ENCODE assay signal across 8 cellular contexts in genomic region chr16:56423584-56424403, GRCh38. TPM values are rescaled to one million over a fixed set of nuclear protein-coding genes. Genes with fewer than 3 reads are reported as not detected.
DNase-seq lines count a peak whose midpoint lies in the region; ATAC-seq and TF ChIP-seq lines count a peak whose summit lies in the region.

No MANE protein-coding gene starts in this region.

- peak overlapping the region; percentile 59 for H3K27ac ChIP-seq in CD8-positive, alpha-beta T cell (ENCODE audit: low read depth, low read length)
- H3K27ac ChIP-seq in spleen = peak overlapping the region; percentile 64 to 93 (median 87)

- POLR2A ChIA-PET in CD8-positive, alpha-beta T cell (lab: Charles Lee) = interaction anchor here (0.6 kb wide), 1 partner anchor 67 kb away, joined by 3 read pairs; no protein-coding TSS in a partner anchor
- POLR2A ChIA-PET in activated CD8-positive, alpha-beta T cell treated with anti-CD3 and anti-CD28 coated beads, Interleukin-2, amount 10 ng/mL, durations not matched to agents 7 days and 5 days (lab: Charles Lee) = interaction anchor here (0.6 kb wide), 1 partner anchor 163 kb away, joined by 4 read pairs; no protein-coding TSS in a partner anchor

- no peaks in the 10 kb centered on the region for H3K27me3 ChIP-seq in CD8-positive, alpha-beta T cell (ENCODE audit: insufficient read depth, low read length)
- H3K27me3 ChIP-seq in iPS-15b (ENCODE audit: control insufficient read depth, insufficient read depth, low read length) (peaks cover 7% of the 10 kb centered on the region), spleen (replicated peaks in 1 of 7) (no peaks in the 10 kb centered on the region)

- H3K9me3 ChIP-seq in CD8-positive, alpha-beta T cell (ENCODE audit: low read length) = no peaks in the 10 kb centered on the region
- H3K9me3 ChIP-seq in iPS-15b (ENCODE audit: control insufficient read depth, insufficient read depth, low read length) = no peaks in the 10 kb centered on the region
- no peaks in the 10 kb centered on the region for H3K9me3 ChIP-seq in spleen

- no peak overlapping the region for H3K9ac ChIP-seq in iPS-15b (ENCODE audit: low read depth, low read length)

- CTCF ChIA-PET in CD8-positive, alpha-beta T cell (lab: Charles Lee) = no interaction called here
- CTCF ChIA-PET in activated CD8-positive, alpha-beta T cell treated with anti-CD3 and anti-CD28 coated beads, Interleukin-2, amount 10 ng/mL, durations not matched to agents 7 days and 5 days (lab: Charles Lee) = interaction anchor here (1.5 kb wide), 1 partner anchor 11 kb away, joined by 3 read pairs; no protein-coding TSS in a partner anchor

- peak overlapping the region; percentile 85 for H3K27ac Mint-ChIP-seq in CD8-positive, alpha-beta T cell
- peak overlapping the region; percentile 78 for H3K27ac Mint-ChIP-seq in activated CD8-positive, alpha-beta T cell treated with anti-CD3 and anti-CD28 coated beads, Interleukin-2, amount 10 ng/mL, durations not matched to agents 7 days and 5 days

- H3K4me3 ChIP-seq in CD8-positive, alpha-beta T cell (ENCODE audit: low read depth, low read length) = peak overlapping the region; percentile 62
- peak overlapping the region; percentile 55 for H3K4me3 ChIP-seq in iPS-15b (ENCODE audit: low read depth, low read length)
- H3K4me3 ChIP-seq in spleen = peak overlapping the region; percentile 75 to 92 (median 86)

- intact Hi-C loops in CD8-positive, alpha-beta T cell (cut with DNase I, micrococcal nuclease) = loop anchor here in 1 of 2 experiments (10.0 kb wide), 1 partner anchor 1311 kb away; the partner anchor contains the start of gene KATNB1
- intact Hi-C loops in spleen (cut with DNase I; ENCODE audit: low total_unique reads) = no loop called here

- peaks cover 4% of the 10 kb centered on the region for H3K36me3 Mint-ChIP-seq in CD8-positive, alpha-beta T cell
- H3K36me3 Mint-ChIP-seq in activated CD8-positive, alpha-beta T cell treated with anti-CD3 and anti-CD28 coated beads, Interleukin-2, amount 10 ng/mL, durations not matched to agents 7 days and 5 days (ENCODE audit: low read depth) = peaks cover 6% of the 10 kb centered on the region

- no peak for DNase-seq in CD8-positive, alpha-beta T cell
- no peak for DNase-seq in activated CD8-positive, alpha-beta T cell treated with anti-CD3 and anti-CD28 coated beads, Interleukin-2, amount 10 ng/mL, durations not matched to agents 7 days and 5 days
- DNase-seq in spleen = no peak
- DNase-seq in occipital lobe (lab: John Stamatoyannopoulos, UW) = no peak
- no peak for DNase-seq in NCI-H526 (lab: John Stamatoyannopoulos, UW)

- H3K4me3 Mint-ChIP-seq in CD8-positive, alpha-beta T cell = peak overlapping the region; percentile 89
- H3K4me3 Mint-ChIP-seq in activated CD8-positive, alpha-beta T cell treated with anti-CD3 and anti-CD28 coated beads, Interleukin-2, amount 10 ng/mL, durations not matched to agents 7 days and 5 days = peak overlapping the region; percentile 91

- H3K4me1 Mint-ChIP-seq in CD8-positive, alpha-beta T cell (ENCODE audit: low read depth) = peaks cover 44% of the 10 kb centered on the region
- peaks cover 45% of the 10 kb centered on the region for H3K4me1 Mint-ChIP-seq in activated CD8-positive, alpha-beta T cell treated with anti-CD3 and anti-CD28 coated beads, Interleukin-2, amount 10 ng/mL, durations not matched to agents 7 days and 5 days (ENCODE audit: low read depth)

- 14 to 24% (median 17%) methylated on average over 7 of the region's 7 CpGs for WGBS in spleen, 5 donors

- TF ChIP-seq POLR2A in spleen (IDR thresholded peaks at IDR 0.05) = peak in 1 of 3 donors; percentile 33

- H3K4me1 ChIP-seq in CD8-positive, alpha-beta T cell (ENCODE audit: insufficient read depth, low read length) = peaks cover 19% of the 10 kb centered on the region
- peaks cover 14% of the 10 kb centered on the region for H3K4me1 ChIP-seq in iPS-15b (ENCODE audit: control insufficient read depth, insufficient read depth, low read length)
- H3K4me1 ChIP-seq in spleen = peaks cover 37 to 66% (median 57%) of the 10 kb centered on the region in 6 donors

- no peak for TF ChIP-seq CTCF in CD8-positive, alpha-beta T cell (IDR thresholded peaks at IDR 0.05)
- no peak for TF ChIP-seq CTCF in spleen (IDR thresholded peaks at IDR 0.05 in 8 of 11, conservative IDR thresholded peaks at IDR 0.05 in 3 of 11)

- no peaks in the 10 kb centered on the region for H3K9me3 Mint-ChIP-seq in CD8-positive, alpha-beta T cell
- H3K9me3 Mint-ChIP-seq in activated CD8-positive, alpha-beta T cell treated with anti-CD3 and anti-CD28 coated beads, Interleukin-2, amount 10 ng/mL, durations not matched to agents 7 days and 5 days (ENCODE audit: insufficient read depth) = no peaks in the 10 kb centered on the region

- ATAC-seq in CD8-positive, alpha-beta T cell = no peak
- ATAC-seq in HG03378 (IDR thresholded peaks at IDR 0.05; ENCODE audit: unreplicated experiment) (peak; percentile 33), HG03139 (IDR thresholded peaks at IDR 0.05; ENCODE audit: unreplicated experiment) (no peak)
- ATAC-seq in activated CD8-positive, alpha-beta T cell treated with anti-CD3 and anti-CD28 coated beads, Interleukin-2, amount 10 ng/mL, durations not matched to agents 7 days and 5 days = no peak

- no peaks in the 10 kb centered on the region for H3K36me3 ChIP-seq in CD8-positive, alpha-beta T cell (ENCODE audit: insufficient read depth, low read length)
- H3K36me3 ChIP-seq in iPS-15b (ENCODE audit: control insufficient read depth, insufficient read depth, low read length) (no peaks in the 10 kb centered on the region), spleen (no peaks in the 10 kb centered on the region)

- no peaks in the 10 kb centered on the region for H3K27me3 Mint-ChIP-seq in CD8-positive, alpha-beta T cell (ENCODE audit: low read depth)
- H3K27me3 Mint-ChIP-seq in activated CD8-positive, alpha-beta T cell treated with anti-CD3 and anti-CD28 coated beads, Interleukin-2, amount 10 ng/mL, durations not matched to agents 7 days and 5 days (ENCODE audit: low read depth) = no peaks in the 10 kb centered on the region

RNA-seq across cellular contexts. Expression of gene AMFR, which starts 1.6 kb away (rescaled TPM):
- total RNA-seq in CD8-positive, alpha-beta T cell = 10 to 100 TPM; 75.4 to 76.4 TPM
- total RNA-seq in activated CD8-positive, alpha-beta T cell treated with anti-CD3 and anti-CD28 coated beads, Interleukin-2, amount 10 ng/mL, durations not matched to agents 7 days and 5 days = 10 to 100 TPM; 39.0 to 47.5 TPM
- total RNA-seq in spleen (100 to 1,000 TPM in 5 of 7 donors, 10 to 100 TPM in 2; 88.5 to 249 (median 126) TPM), occipital lobe (266 TPM)
- 10 to 100 TPM; 48.1 to 74.4 (median 56.2) TPM for polyA plus RNA-seq in spleen

RNA-seq across cellular contexts. Expression of gene NUDT21, which starts 27.3 kb away (rescaled TPM):
- total RNA-seq in CD8-positive, alpha-beta T cell = 100 to 1,000 TPM in 1 of 2 experiments, 10 to 100 TPM in 1; 99.1 to 106 TPM
- total RNA-seq in activated CD8-positive, alpha-beta T cell treated with anti-CD3 and anti-CD28 coated beads, Interleukin-2, amount 10 ng/mL, durations not matched to agents 7 days and 5 days = 100 to 1,000 TPM; 237 TPM
- total RNA-seq in spleen (10 to 100 TPM; 52.8 to 93.0 (median 83.2) TPM), occipital lobe (287 TPM)
- polyA plus RNA-seq in spleen = 10 to 100 TPM; 19.4 to 36.8 (median 29.2) TPM

RNA-seq across cellular contexts. Expression of gene OGFOD1, which starts 27.6 kb away (rescaled TPM):
- total RNA-seq in CD8-positive, alpha-beta T cell = 10 to 100 TPM; 17.0 to 21.5 TPM
- 10 to 100 TPM; 41.8 to 42.0 TPM for total RNA-seq in activated CD8-positive, alpha-beta T cell treated with anti-CD3 and anti-CD28 coated beads, Interleukin-2, amount 10 ng/mL, durations not matched to agents 7 days and 5 days
- total RNA-seq in spleen = 10 to 100 TPM; 22.8 to 34.7 (median 30.5) TPM
- 10 to 100 TPM in 2 of 3 donors, 1 to 10 TPM in 1; 6.9 to 11.6 (median 10.3) TPM for polyA plus RNA-seq in spleen
- 42.9 TPM for total RNA-seq in occipital lobe
